8 cellular contexts compared by ENCODE assay signal in the genomic region with DNA sequence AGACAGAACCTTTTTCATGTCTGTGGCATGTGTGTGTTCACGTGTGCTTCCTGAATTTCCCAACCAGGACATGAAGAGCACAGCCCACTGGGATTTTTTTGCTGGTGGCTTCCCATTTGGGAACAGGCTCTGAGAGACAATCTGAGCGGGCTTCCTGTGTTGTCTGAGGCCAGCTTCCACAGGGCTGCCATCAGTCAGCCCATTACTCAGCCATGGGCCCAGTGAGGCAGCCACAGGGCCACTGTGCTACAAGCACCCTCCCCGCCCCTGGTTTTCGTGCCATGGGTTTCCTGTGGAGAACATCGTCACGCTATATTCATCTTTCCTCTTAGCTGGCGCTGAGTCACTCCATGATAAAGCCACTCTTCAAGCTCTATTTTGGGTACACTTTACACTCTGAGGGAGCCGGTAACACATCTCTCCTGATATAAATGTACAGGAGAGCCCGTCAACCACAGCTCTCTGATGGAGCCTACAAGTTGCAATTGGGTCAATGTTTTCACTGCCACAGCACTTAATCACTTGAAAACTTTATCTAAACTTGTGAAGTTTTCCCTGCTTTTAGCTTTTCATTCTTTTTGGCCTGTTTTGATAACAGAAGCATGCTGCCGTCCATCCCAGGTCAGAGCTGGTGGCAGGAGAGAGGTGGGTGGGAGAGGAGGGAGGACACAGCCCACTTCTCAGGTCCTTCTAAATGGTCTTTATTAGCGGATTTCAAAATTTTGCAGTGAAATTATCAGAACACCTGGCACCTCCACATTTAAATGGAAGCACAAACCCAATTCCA.
DNase-seq lines count a peak whose midpoint lies in the region; ATAC-seq and TF ChIP-seq lines count a peak whose summit lies in the region.

No MANE protein-coding gene starts in this region.

- H3K27ac Mint-ChIP-seq in chondrocyte (ENCODE audit: unreplicated experiment) (peak overlapping the region; percentile 98), mesothelial cell of epicardium (peak overlapping the region; percentile 80)
- peak overlapping the region; percentile 78 for H3K27ac Mint-ChIP-seq in stimulated activated memory B cell treated with anti-CD40 and anti-IgM and Interleukin-4, amounts not matched to agents 10 μg/mL and 1 μg/mL and 100 μg/mL, for 72 hours

- no peak overlapping the region for H3K4me3 ChIP-seq in GM06990 (replicated peaks; ENCODE audit: low read depth, low read length)

- no peaks in the 10 kb centered on the region for H3K27me3 Mint-ChIP-seq in chondrocyte (ENCODE audit: low read depth)
- no peaks in the 10 kb centered on the region for H3K27me3 Mint-ChIP-seq in mesothelial cell of epicardium (ENCODE audit: low read depth)
- H3K27me3 Mint-ChIP-seq in stimulated activated memory B cell treated with anti-CD40 and anti-IgM and Interleukin-4, amounts not matched to agents 10 μg/mL and 1 μg/mL and 100 μg/mL, for 72 hours = no peaks in the 10 kb centered on the region

- H3K4me3 Mint-ChIP-seq in chondrocyte (ENCODE audit: unreplicated experiment) (no peak overlapping the region), mesothelial cell of epicardium (no peak overlapping the region)
- H3K4me3 Mint-ChIP-seq in stimulated activated memory B cell treated with anti-CD40 and anti-IgM and Interleukin-4, amounts not matched to agents 10 μg/mL and 1 μg/mL and 100 μg/mL, for 72 hours = no peak overlapping the region

- peaks cover 72% of the 10 kb centered on the region for H3K4me1 Mint-ChIP-seq in chondrocyte (ENCODE audit: low read depth)
- peaks cover 44% of the 10 kb centered on the region for H3K4me1 Mint-ChIP-seq in mesothelial cell of epicardium
- H3K4me1 Mint-ChIP-seq in stimulated activated memory B cell treated with anti-CD40 and anti-IgM and Interleukin-4, amounts not matched to agents 10 μg/mL and 1 μg/mL and 100 μg/mL, for 72 hours = peaks cover 61% of the 10 kb centered on the region

- H3K36me3 ChIP-seq in GM06990 (ENCODE audit: control insufficient read depth, insufficient read depth, low read length) = peaks cover 3% of the 10 kb centered on the region

- no peaks in the 10 kb centered on the region for H3K27me3 ChIP-seq in GM06990 (replicated peaks; ENCODE audit: control insufficient read depth, insufficient read depth, low read length)

- peak; percentile 35 for ATAC-seq in HG03565 (IDR thresholded peaks at IDR 0.05; ENCODE audit: unreplicated experiment)
- ATAC-seq in stimulated activated memory B cell treated with anti-CD40 and anti-IgM and Interleukin-4, amounts not matched to agents 10 μg/mL and 1 μg/mL and 100 μg/mL, for 72 hours = peak; percentile 68
- ATAC-seq in GM19467 (IDR thresholded peaks at IDR 0.05; ENCODE audit: unreplicated experiment) = no peak

- peak; percentile 48 for DNase-seq in GM06990 (ENCODE audit: extremely low read depth, insufficient read length)
- DNase-seq in activated CD4-positive, alpha-beta T cell treated with anti-CD3 and anti-CD28 coated beads for 1 hour = peak; percentile 25
- no peak for DNase-seq in chondrocyte (ENCODE audit: low spot score)
- DNase-seq in mesothelial cell of epicardium (ENCODE audit: low spot score in 2 of 2, unreplicated experiment in 2 of 2) = no peak
- DNase-seq in ecto neural progenitor cell (ENCODE audit: low spot score) = no peak

- TF ChIP-seq CTCF in GM06990 (IDR thresholded peaks at IDR 0.05; ENCODE audit: insufficient read depth, low read length, poor library complexity, severe bottlenecking) (no peak), chondrocyte (IDR thresholded peaks at IDR 0.05) (no peak), mesothelial cell of epicardium (IDR thresholded peaks at IDR 0.05; ENCODE audit: unreplicated experiment) (no peak)

- H3K9me3 Mint-ChIP-seq in chondrocyte (ENCODE audit: low read depth) = peaks cover 6% of the 10 kb centered on the region
- peaks cover 8% of the 10 kb centered on the region for H3K9me3 Mint-ChIP-seq in mesothelial cell of epicardium
- peaks cover under 1% of the 10 kb centered on the region for H3K9me3 Mint-ChIP-seq in stimulated activated memory B cell treated with anti-CD40 and anti-IgM and Interleukin-4, amounts not matched to agents 10 μg/mL and 1 μg/mL and 100 μg/mL, for 72 hours

- peaks cover 10% of the 10 kb centered on the region for H3K36me3 Mint-ChIP-seq in chondrocyte (ENCODE audit: low read depth)
- H3K36me3 Mint-ChIP-seq in mesothelial cell of epicardium = peaks cover 28% of the 10 kb centered on the region
- H3K36me3 Mint-ChIP-seq in stimulated activated memory B cell treated with anti-CD40 and anti-IgM and Interleukin-4, amounts not matched to agents 10 μg/mL and 1 μg/mL and 100 μg/mL, for 72 hours = peaks cover 37% of the 10 kb centered on the region

Comparison
In these comparisons a context has a peak if more than half of its experiments do, and no peak if none do; other contexts are left out.
1. DNase-seq: peak in GM06990 (single experiment) and activated CD4-positive, alpha-beta T cell treated with anti-CD3 and anti-CD28 coated beads for 1 hour (single experiment); none in chondrocyte (single experiment), mesothelial cell of epicardium (0 of 2) and ecto neural progenitor cell (single experiment).
2. Peak in every context shown above with its lines, with median percentiles within 50 percentile points of each other: H3K27ac Mint-ChIP-seq.